Comparison of ENCODE assay signal across 1 cellular context in the genomic region with DNA sequence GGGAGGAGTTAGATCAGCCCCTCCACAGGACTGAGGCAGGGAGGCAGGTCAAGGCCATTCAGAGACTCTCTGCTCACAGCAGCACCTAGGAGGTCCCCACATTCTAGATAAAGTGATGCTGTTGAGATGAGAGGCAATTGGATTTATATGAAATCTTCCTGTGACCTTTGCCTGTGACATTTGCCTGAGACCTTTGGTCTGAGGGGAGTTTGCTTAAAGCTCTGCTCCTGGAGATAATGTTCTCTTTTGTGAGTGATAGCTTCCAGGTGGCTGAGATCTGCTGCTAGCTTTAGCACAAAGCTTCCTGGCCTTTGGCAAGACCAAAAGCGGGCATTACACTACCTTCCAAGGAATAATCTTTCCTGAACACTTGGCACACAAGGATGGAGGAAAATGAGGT.
TF ChIP-seq lines count a peak whose summit lies in the region.

No MANE protein-coding gene starts in this region.

TF ChIP-seq in H1, 55 proteins besides CTCF, POLR2A, EP300 and RAD21:
- TF ChIP-seq POLR2AphosphoS5 (IDR thresholded peaks at IDR 0.05; ENCODE audit: low read depth, low read length): no peak
- TF ChIP-seq KDM1A (IDR thresholded peaks at IDR 0.05; ENCODE audit: borderline replicate concordance, low read length): no peak
- TF ChIP-seq NANOG (IDR thresholded peaks at IDR 0.05; ENCODE audit: insufficient read depth, low read depth, low read length, poor library complexity, severe bottlenecking): no peak
- TF ChIP-seq CBX5 (IDR thresholded peaks at IDR 0.05; ENCODE audit: low read depth, low read length): no peak
- TF ChIP-seq, protein P1, sequence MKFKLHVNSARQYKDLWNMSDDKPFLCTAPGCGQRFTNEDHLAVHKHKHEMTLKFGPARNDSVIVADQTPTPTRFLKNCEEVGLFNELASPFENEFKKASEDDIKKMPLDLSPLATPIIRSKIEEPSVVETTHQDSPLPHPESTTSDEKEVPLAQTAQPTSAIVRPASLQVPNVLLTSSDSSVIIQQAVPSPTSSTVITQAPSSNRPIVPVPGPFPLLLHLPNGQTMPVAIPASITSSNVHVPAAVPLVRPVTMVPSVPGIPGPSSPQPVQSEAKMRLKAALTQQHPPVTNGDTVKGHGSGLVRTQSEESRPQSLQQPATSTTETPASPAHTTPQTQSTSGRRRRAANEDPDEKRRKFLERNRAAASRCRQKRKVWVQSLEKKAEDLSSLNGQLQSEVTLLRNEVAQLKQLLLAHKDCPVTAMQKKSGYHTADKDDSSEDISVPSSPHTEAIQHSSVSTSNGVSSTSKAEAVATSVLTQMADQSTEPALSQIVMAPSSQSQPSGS (IDR thresholded peaks at IDR 0.05; ENCODE audit: low read length): no peak
- no peak for TF ChIP-seq SRF (IDR thresholded peaks at IDR 0.05; ENCODE audit: low read depth, low read length)
TF ChIP-seq in H1: peak in this region for 0.
